Comparison of ENCODE assay signal across 8 cellular contexts in genomic region chr5:175729829-175730277, GRCh38.
A peak's percentile ranks its signal among the peaks of the same experiment; 100 is the strongest.
DNase-seq lines count a peak whose midpoint lies in the region; ATAC-seq and TF ChIP-seq lines count a peak whose summit lies in the region.

No MANE protein-coding gene starts in this region.

- peak overlapping the region; percentile 18 for H3K4me2 ChIP-seq in OCI-LY3 (ENCODE audit: low read length)

- no peaks in the 10 kb centered on the region for H3K4me1 ChIP-seq in OCI-LY3 (ENCODE audit: low read length)

- H3K79me2 ChIP-seq in OCI-LY3 (ENCODE audit: low read length), result no peaks in the 10 kb centered on the region

- peak; percentile 44 for ATAC-seq in GM19468 (IDR thresholded peaks at IDR 0.05; ENCODE audit: extremely low read depth, unreplicated experiment)

- no peaks in the 10 kb centered on the region for H4K20me1 ChIP-seq in OCI-LY3 (ENCODE audit: insufficient read depth, low read length)

- H3K4me1 Mint-ChIP-seq in CD14-positive monocyte, result peaks cover 6% of the 10 kb centered on the region

- no peaks in the 10 kb centered on the region for H3K36me3 Mint-ChIP-seq in CD14-positive monocyte

- H3K27ac Mint-ChIP-seq in CD14-positive monocyte, result peak overlapping the region in 1 of 7 donors; percentile 9

- H3K36me3 ChIP-seq in OCI-LY3 (replicated peaks; ENCODE audit: low read depth, low read length), result no peaks in the 10 kb centered on the region

- peaks cover 23 to 41% (median 25%) of the 10 kb centered on the region in 3 donors for H3K27me3 Mint-ChIP-seq in CD14-positive monocyte (ENCODE audit: low read depth in 3 of 3)

- no peak overlapping the region for H3K9ac ChIP-seq in OCI-LY3 (ENCODE audit: low read length)

- H3K9me3 ChIP-seq in OCI-LY3 (ENCODE audit: insufficient read depth, low read length), result no peaks in the 10 kb centered on the region

- TF ChIP-seq CTCF in CD14-positive monocyte (IDR thresholded peaks at IDR 0.05), result peak; percentile 93
- TF ChIP-seq CTCF in OCI-LY3 (IDR thresholded peaks at IDR 0.05; ENCODE audit: low read depth, low read length), result peak; percentile 91
- peak; percentile 88 for TF ChIP-seq CTCF in epithelial cell of esophagus (IDR thresholded peaks at IDR 0.05; ENCODE audit: insufficient read depth, low read depth, low read length, missing control alignments)

- intact Hi-C loops in CD14-positive monocyte (cut with micrococcal nuclease), result loop anchor here (10.0 kb wide), 2 partner anchors 145 to 925 kb away; partner anchors contain the start of gene CPLX2 (in 2 of the 2)

- no peak overlapping the region for H3K27ac ChIP-seq in OCI-LY3 (ENCODE audit: low read length)

- H3K27me3 ChIP-seq in OCI-LY3 (ENCODE audit: low read depth, low read length), result no peaks in the 10 kb centered on the region

- peaks cover 0 to 7% (median 0%) of the 10 kb centered on the region in 7 donors for H3K9me3 Mint-ChIP-seq in CD14-positive monocyte

- H2AFZ ChIP-seq in OCI-LY3 (ENCODE audit: low read depth, low read length), result no peak overlapping the region

- H3K4me3 ChIP-seq in OCI-LY3 (ENCODE audit: low read length) (no peak overlapping the region), epithelial cell of esophagus (ENCODE audit: low read length) (no peak overlapping the region)

- peak overlapping the region in 1 of 2 donors; percentile 57 for H3K4me3 Mint-ChIP-seq in CD14-positive monocyte

- peak; percentile 85 for DNase-seq in CD14-positive monocyte (ENCODE audit: low spot score)
- DNase-seq in HuH-7.5 (ENCODE audit: low spot score), result peak; percentile 94
- peak; percentile 94 for DNase-seq in activated CD8-positive, alpha-beta memory T cell treated with anti-CD3 and anti-CD28 coated beads, Interleukin-2, amount 50 U/mL, for 4 hours
- peak; percentile 89 for DNase-seq in epithelial cell of esophagus (ENCODE audit: low read depth)
- peak; percentile 89 for DNase-seq in midbrain (lab: John Stamatoyannopoulos, UW)
- peak; percentile 72 to 93 for DNase-seq in stimulated activated CD8-positive, alpha-beta memory T cell treated with anti-CD3 and anti-CD28 coated beads, Interleukin-4, amount 100 ng/mL, for 4 hours (ENCODE audit: low read depth in 2 of 2, low spot score in 1 of 2)
